10 cellular contexts compared by ENCODE assay signal in genomic region chr12:109274381-109274780, GRCh38. TPM values are rescaled to one million over a fixed set of nuclear protein-coding genes. Genes with fewer than 3 reads are reported as not detected.
"Had no signal": no experiment of that assay in that cellular context is flagged by ENCODE, and none has a peak within 500 bp of the region (broad histone marks: within the 10 kb centered on the region; RNA-seq: fewer than 3 reads in every experiment).

No MANE protein-coding gene starts in this region.

- H3K27ac ChIP-seq: HL-60, KMS-11 had no signal

- DNase-seq: IMR-90, Karpas-422, KBM-7, KG1 had no signal

- FAIRE-seq: HTR-8/SVneo had no signal

- H3K9ac ChIP-seq: KMS-11 had no signal

- H3K4me2 ChIP-seq: KMS-11 had no signal

RNA-seq across cellular contexts. Expression of gene FOXN4, which starts 34.7 kb away (rescaled TPM):
- total RNA-seq: HT-29, HT1080, IMR-90 had no signal
- polyA plus RNA-seq: IgD-negative memory B cell, IMR-90 had no signal
